In genomic region chrX:70033348-70033747, GRCh38 we compare ENCODE assay signal across 8 cellular contexts. TPM values are rescaled to one million over a fixed set of nuclear protein-coding genes. Genes with fewer than 3 reads are reported as not detected.
DNase-seq lines count a peak whose midpoint lies in the region; ATAC-seq and TF ChIP-seq lines count a peak whose summit lies in the region.

No MANE protein-coding gene starts in this region.

- DNase-seq in AG09309 (ENCODE audit: low read depth) (no peak), GM06990 (ENCODE audit: extremely low read depth, insufficient read length) (no peak), SJCRH30 (peak; percentile 46 to 58), esophagus squamous epithelium (lab: John Stamatoyannopoulos, UW) (no peak), gastrocnemius medialis (no peak), OCI-M2 (lab: John Stamatoyannopoulos, UW; ENCODE audit: unreplicated experiment) (no peak)
- no peak for DNase-seq in NK-92 treated with Interleukin-12 subunit alpha and Interleukin-12 subunit beta, amount 100 ng/mL, for 24 hours (lab: John Stamatoyannopoulos, UW)

- in situ Hi-C loops in gastrocnemius medialis (cut with MboI; ENCODE audit: low sequenced_read_pairs in 4 of 4) = loop anchor here in 2 of 4 donors (5.0 to 25.0 kb wide), 3 partner anchors 61 to 496 kb away; no protein-coding TSS in a partner anchor

- H3K36me3 ChIP-seq in GM06990 (ENCODE audit: control insufficient read depth, insufficient read depth, low read length) (no peaks in the 10 kb centered on the region), SJCRH30 (no peaks in the 10 kb centered on the region), esophagus squamous epithelium (no peaks in the 10 kb centered on the region), gastrocnemius medialis (no peaks in the 10 kb centered on the region)

- H3K4me3 ChIP-seq in AG09309 (ENCODE audit: control insufficient read depth, low read depth, low read length) = no peak overlapping the region
- no peak overlapping the region for H3K4me3 ChIP-seq in GM06990 (replicated peaks; ENCODE audit: low read depth, low read length)
- no peak overlapping the region for H3K4me3 ChIP-seq in SJCRH30
- H3K4me3 ChIP-seq in esophagus squamous epithelium = no peak overlapping the region
- no peak overlapping the region for H3K4me3 ChIP-seq in gastrocnemius medialis

- H3K4me1 ChIP-seq in SJCRH30 = no peaks in the 10 kb centered on the region
- peaks cover 0 to 4% (median 0%) of the 10 kb centered on the region in 3 donors for H3K4me1 ChIP-seq in esophagus squamous epithelium
- H3K4me1 ChIP-seq in gastrocnemius medialis = no peaks in the 10 kb centered on the region

- ATAC-seq in HG03039 (IDR thresholded peaks at IDR 0.05; ENCODE audit: unreplicated experiment) = peak; percentile 59
- no peak for ATAC-seq in gastrocnemius medialis

- no peaks in the 10 kb centered on the region for H3K9me3 ChIP-seq in SJCRH30 (replicated peaks)
- no peaks in the 10 kb centered on the region for H3K9me3 ChIP-seq in esophagus squamous epithelium
- no peaks in the 10 kb centered on the region for H3K9me3 ChIP-seq in gastrocnemius medialis

- TF ChIP-seq CTCF in AG09309 (IDR thresholded peaks at IDR 0.05; ENCODE audit: control insufficient read depth, insufficient read depth, low read depth, low read length, missing control alignments) (peak; percentile 61), GM06990 (IDR thresholded peaks at IDR 0.05; ENCODE audit: insufficient read depth, low read length, poor library complexity, severe bottlenecking) (peak; percentile 72), esophagus squamous epithelium (IDR thresholded peaks at IDR 0.05) (peak in 4 of 6 experiments; percentile 23 to 47 (median 28)), gastrocnemius medialis (IDR thresholded peaks at IDR 0.05 in 4 of 5, conservative IDR thresholded peaks at IDR 0.05 in 1 of 5) (peak in 4 of 5 experiments; percentile 13 to 52 (median 29))

- H3K27ac ChIP-seq in SJCRH30 (no peak overlapping the region), esophagus squamous epithelium (no peak overlapping the region), gastrocnemius medialis (no peak overlapping the region)

- 50 to 57% methylated on average over 3 to 8 of the region's 8 CpGs for WGBS in esophagus squamous epithelium, 2 donors

- no peaks in the 10 kb centered on the region for H3K27me3 ChIP-seq in GM06990 (replicated peaks; ENCODE audit: control insufficient read depth, insufficient read depth, low read length)
- H3K27me3 ChIP-seq in SJCRH30 = no peaks in the 10 kb centered on the region
- no peaks in the 10 kb centered on the region for H3K27me3 ChIP-seq in esophagus squamous epithelium
- no peaks in the 10 kb centered on the region for H3K27me3 ChIP-seq in gastrocnemius medialis

- TF ChIP-seq POLR2A in esophagus squamous epithelium (IDR thresholded peaks at IDR 0.05) (no peak), gastrocnemius medialis (IDR thresholded peaks at IDR 0.05) (no peak)

- intact Hi-C loops in esophagus squamous epithelium (cut with DNase I) (loop anchor here (10.0 kb wide), 1 partner anchor 61 kb away; no protein-coding TSS in a partner anchor), gastrocnemius medialis (cut with DNase I; ENCODE audit: low total_unique reads) (no loop called here)

RNA-seq across cellular contexts. Expression of gene AWAT2, which starts 16.4 kb away (rescaled TPM):
- not detected in 2 replicates for total RNA-seq in SJCRH30 (2014; rRNA removed; shearing (Covaris generic))
- total RNA-seq in esophagus squamous epithelium (not detected), gastrocnemius medialis (not detected)

RNA-seq across cellular contexts. Expression of gene OTUD6A, which starts 28.9 kb away (rescaled TPM):
- not detected in 2 replicates for total RNA-seq in SJCRH30 (2014; rRNA removed; shearing (Covaris generic))
- not detected for total RNA-seq in esophagus squamous epithelium
- total RNA-seq in gastrocnemius medialis = not detected

Comparison
In these comparisons a context has a peak if more than half of its experiments do, and no peak if none do; other contexts are left out.
1. DNase-seq: peak in SJCRH30 (2 of 2); none in AG09309 (single experiment), GM06990 (single experiment), esophagus squamous epithelium (single experiment), gastrocnemius medialis (0 of 2), OCI-M2 (single experiment) and NK-92 treated with Interleukin-12 subunit alpha and Interleukin-12 subunit beta, amount 100 ng/mL, for 24 hours (single experiment).
2. Peak in every context shown above with its lines, with median percentiles within 50 percentile points of each other: CTCF ChIP-seq.